In genomic region chr4:86233681-86234080, GRCh38 we compare ENCODE assay signal across 20 cellular contexts.
DNase-seq lines count a peak whose midpoint lies in the region; ATAC-seq and TF ChIP-seq lines count a peak whose summit lies in the region.
"Had no signal": no experiment of that assay in that cellular context is flagged by ENCODE, and none has a peak within 500 bp of the region (broad histone marks: within the 10 kb centered on the region; RNA-seq: fewer than 3 reads in every experiment).

No MANE protein-coding gene starts in this region.

- H3K4me3 Mint-ChIP-seq in endothelial cell (ENCODE audit: unreplicated experiment) (no peak overlapping the region), neural progenitor cell (no peak overlapping the region)
- no peak overlapping the region for H3K4me3 Mint-ChIP-seq in stimulated activated memory B cell treated with anti-CD40 and anti-IgM and Interleukin-4, amounts not matched to agents 10 μg/mL and 1 μg/mL and 100 μg/mL, for 72 hours
- H3K4me3 Mint-ChIP-seq: activated CD4-positive, alpha-beta T cell treated with anti-CD3 and anti-CD28 coated beads for 36 hours; effector memory CD8-positive, alpha-beta T cell; naive thymus-derived CD8-positive, alpha-beta T cell had no signal

- no peaks in the 10 kb centered on the region for H3K36me3 ChIP-seq in RWPE2 (ENCODE audit: low read depth)
- H3K36me3 ChIP-seq in neural progenitor cell = peaks cover 17% of the 10 kb centered on the region
- H3K36me3 ChIP-seq: cardiac muscle cell, left lung, stomach had no signal

- H3K9ac ChIP-seq in neural progenitor cell = no peak overlapping the region

- DNase-seq in EH (ENCODE audit: low read depth) (peak; percentile 81), RWPE2 (ENCODE audit: low spot score) (no peak), endothelial cell (ENCODE audit: low spot score) (no peak), neural progenitor cell (ENCODE audit: low spot score) (no peak), NCI-H1048 (lab: John Stamatoyannopoulos, UW) (no peak), omental fat pad (ENCODE audit: low spot score) (no peak)
- DNase-seq in stimulated activated CD4-positive, alpha-beta T cell treated with anti-CD3 and anti-CD28 coated beads, Interleukin-4, amount 100 ng/mL, for 1 hour = no peak
- DNase-seq: activated CD4-positive, alpha-beta T cell treated with anti-CD3 and anti-CD28 coated beads for 36 hours; activated CD8-positive, alpha-beta memory T cell treated with anti-CD3 and anti-CD28 coated beads, Interleukin-2, amount 50 U/mL, for 48 hours; activated gamma-delta T cell treated with Interleukin-2 at 50 U/mL for 16 hours; COR-L47; effector memory CD8-positive, alpha-beta T cell; left lung; naive thymus-derived CD8-positive, alpha-beta T cell; NCI-H526 treated with DMSO at 0.1 percent for 48 hours; stimulated activated CD4-positive, alpha-beta T cell treated with anti-CD3 and anti-CD28 coated beads, Interleukin-15, amount 100 ng/mL, for 24 hours; stomach; T1000 had no signal

- H3K4me1 ChIP-seq in RWPE2 (ENCODE audit: insufficient read depth, poor library complexity, severe bottlenecking) (peaks cover 11% of the 10 kb centered on the region), neural progenitor cell (peaks cover 20% of the 10 kb centered on the region)
- H3K4me1 ChIP-seq: left lung, stomach had no signal

- H3K9me3 ChIP-seq in RWPE2 (ENCODE audit: severe bottlenecking) (no peaks in the 10 kb centered on the region), neural progenitor cell (ENCODE audit: low read depth) (peaks cover 7% of the 10 kb centered on the region)

- peaks cover 76% of the 10 kb centered on the region for H3K79me2 ChIP-seq in neural progenitor cell (ENCODE audit: low read depth)

- ATAC-seq in RWPE2 (ENCODE audit: low read depth) = peak; percentile 89
- ATAC-seq in stimulated activated memory B cell treated with anti-CD40 and anti-IgM and Interleukin-4, amounts not matched to agents 10 μg/mL and 1 μg/mL and 100 μg/mL, for 72 hours = no peak
- no peak for ATAC-seq in omental fat pad (ENCODE audit: low FRiP score)
- ATAC-seq: activated CD4-positive, alpha-beta T cell treated with anti-CD3 and anti-CD28 coated beads for 36 hours; effector memory CD8-positive, alpha-beta T cell; left lung; naive thymus-derived CD8-positive, alpha-beta T cell had no signal

- H3K4me1 Mint-ChIP-seq in endothelial cell (ENCODE audit: unreplicated experiment) = peaks cover 9% of the 10 kb centered on the region
- H3K4me1 Mint-ChIP-seq in neural progenitor cell = peaks cover 4% of the 10 kb centered on the region
- no peaks in the 10 kb centered on the region for H3K4me1 Mint-ChIP-seq in stimulated activated memory B cell treated with anti-CD40 and anti-IgM and Interleukin-4, amounts not matched to agents 10 μg/mL and 1 μg/mL and 100 μg/mL, for 72 hours
- H3K4me1 Mint-ChIP-seq: activated CD4-positive, alpha-beta T cell treated with anti-CD3 and anti-CD28 coated beads for 36 hours; naive thymus-derived CD8-positive, alpha-beta T cell had no signal

- peak overlapping the region; percentile 25 for H3K4me2 ChIP-seq in neural progenitor cell

- H3K27ac ChIP-seq in RWPE2 (ENCODE audit: poor library complexity, severe bottlenecking) (peak overlapping the region; percentile 46), neural progenitor cell (peak overlapping the region; percentile 74)
- H3K27ac ChIP-seq: cardiac muscle cell, left lung, stomach had no signal

- no peak overlapping the region for H2AFZ ChIP-seq in neural progenitor cell (replicated peaks)

- no peak for TF ChIP-seq CTCF in RWPE2 (IDR thresholded peaks at IDR 0.05; ENCODE audit: poor library complexity, severe bottlenecking)
- TF ChIP-seq CTCF in endothelial cell (IDR thresholded peaks at IDR 0.05; ENCODE audit: unreplicated experiment) = no peak
- TF ChIP-seq CTCF in neural progenitor cell (IDR thresholded peaks at IDR 0.05) = no peak
- TF ChIP-seq CTCF in omental fat pad (IDR thresholded peaks at IDR 0.05) = no peak

- peaks cover 5% of the 10 kb centered on the region for H4K20me1 ChIP-seq in neural progenitor cell (ENCODE audit: low read depth)

- no peak overlapping the region for H3K4me3 ChIP-seq in RWPE2 (ENCODE audit: severe bottlenecking)
- no peak overlapping the region for H3K4me3 ChIP-seq in neural progenitor cell
- H3K4me3 ChIP-seq: cardiac muscle cell, left lung, stomach had no signal

- H3K36me3 Mint-ChIP-seq in endothelial cell (ENCODE audit: low read depth, unreplicated experiment) = no peaks in the 10 kb centered on the region
- peaks cover 37% of the 10 kb centered on the region for H3K36me3 Mint-ChIP-seq in neural progenitor cell
- H3K36me3 Mint-ChIP-seq in stimulated activated memory B cell treated with anti-CD40 and anti-IgM and Interleukin-4, amounts not matched to agents 10 μg/mL and 1 μg/mL and 100 μg/mL, for 72 hours = no peaks in the 10 kb centered on the region
- H3K36me3 Mint-ChIP-seq: naive thymus-derived CD8-positive, alpha-beta T cell had no signal

- H3K27me3 Mint-ChIP-seq in endothelial cell (ENCODE audit: unreplicated experiment) (peaks cover 1% of the 10 kb centered on the region), neural progenitor cell (ENCODE audit: insufficient read depth, low read depth) (no peaks in the 10 kb centered on the region)
- no peaks in the 10 kb centered on the region for H3K27me3 Mint-ChIP-seq in stimulated activated memory B cell treated with anti-CD40 and anti-IgM and Interleukin-4, amounts not matched to agents 10 μg/mL and 1 μg/mL and 100 μg/mL, for 72 hours
- H3K27me3 Mint-ChIP-seq: activated CD4-positive, alpha-beta T cell treated with anti-CD3 and anti-CD28 coated beads for 36 hours; effector memory CD8-positive, alpha-beta T cell; naive thymus-derived CD8-positive, alpha-beta T cell had no signal

- H3K9me3 Mint-ChIP-seq in endothelial cell (ENCODE audit: unreplicated experiment) = no peaks in the 10 kb centered on the region
- peaks cover 26% of the 10 kb centered on the region for H3K9me3 Mint-ChIP-seq in neural progenitor cell
- peaks cover 10% of the 10 kb centered on the region for H3K9me3 Mint-ChIP-seq in stimulated activated memory B cell treated with anti-CD40 and anti-IgM and Interleukin-4, amounts not matched to agents 10 μg/mL and 1 μg/mL and 100 μg/mL, for 72 hours

- H3K27me3 ChIP-seq in RWPE2 (ENCODE audit: insufficient read depth, poor library complexity, severe bottlenecking) = no peaks in the 10 kb centered on the region
- no peaks in the 10 kb centered on the region for H3K27me3 ChIP-seq in neural progenitor cell
- H3K27me3 ChIP-seq: cardiac muscle cell, left lung, stomach had no signal

- H3K27ac Mint-ChIP-seq in endothelial cell (ENCODE audit: unreplicated experiment) (peak overlapping the region; percentile 59), neural progenitor cell (no peak overlapping the region)
- H3K27ac Mint-ChIP-seq in stimulated activated memory B cell treated with anti-CD40 and anti-IgM and Interleukin-4, amounts not matched to agents 10 μg/mL and 1 μg/mL and 100 μg/mL, for 72 hours = no peak overlapping the region
- H3K27ac Mint-ChIP-seq: activated CD4-positive, alpha-beta T cell treated with anti-CD3 and anti-CD28 coated beads for 36 hours; effector memory CD8-positive, alpha-beta T cell; naive thymus-derived CD8-positive, alpha-beta T cell had no signal

- H3F3A ChIP-seq in neural progenitor cell (ENCODE audit: low read depth) = peaks cover 34% of the 10 kb centered on the region
